ENCODE assay signal across 8 cellular contexts in the genomic region with DNA sequence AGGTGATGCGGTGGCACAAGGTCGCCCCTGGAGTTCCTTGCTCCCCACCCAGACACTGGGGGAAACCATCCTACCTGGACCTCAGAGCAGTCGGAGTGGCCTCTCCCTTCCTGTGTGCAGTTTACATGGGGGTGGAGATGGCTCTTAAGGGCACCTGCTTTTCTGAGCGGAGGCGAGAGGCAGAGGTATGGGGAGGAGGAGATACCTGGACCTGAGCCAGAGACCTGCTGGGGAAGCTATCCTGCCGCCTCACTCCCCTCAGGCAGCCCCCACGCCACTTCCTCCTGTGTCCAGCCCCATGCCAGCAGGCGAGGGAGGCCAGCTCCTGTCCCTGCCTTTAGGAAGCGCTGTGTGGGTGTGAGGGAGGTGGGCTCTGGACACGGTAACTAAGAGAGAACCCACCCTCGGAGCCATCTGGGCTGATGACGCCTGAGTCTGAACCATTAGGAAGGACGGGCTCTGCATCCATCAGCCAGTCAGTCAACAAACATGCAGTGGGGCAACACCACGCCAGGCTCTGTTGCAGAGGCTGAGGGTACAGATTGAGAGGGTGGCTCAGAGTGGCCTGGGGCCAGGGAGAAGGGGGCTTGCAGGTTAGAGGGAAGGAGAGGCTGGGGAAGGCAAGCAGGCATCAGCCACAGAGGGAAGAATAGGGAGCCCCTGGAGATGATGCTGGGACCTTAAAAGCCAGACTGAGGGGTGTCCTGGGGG. TPM values are rescaled to one million over a fixed set of nuclear protein-coding genes. Genes with fewer than 3 reads are reported as not detected.
DNase-seq lines count a peak whose midpoint lies in the region; ATAC-seq and TF ChIP-seq lines count a peak whose summit lies in the region.

No MANE protein-coding gene starts in this region.

- H3K27ac Mint-ChIP-seq in activated T-helper 1 cell treated with anti-CD3 and anti-CD28 coated beads, Interleukin-12 subunit alpha, Interleukin-12 subunit beta, Interleukin-2, Interleukin-4 antibody, amounts not matched to agents 30 ng/mL and 10 ng/mL and 1 ng/mL, durations not matched to agents 14 hours and 24 hours and 36 hours: peak overlapping the region; percentile 99

- H3K4me1 ChIP-seq in right cardiac atrium (ENCODE audit: control insufficient read depth, insufficient read depth, low read length): no peaks in the 10 kb centered on the region

- CTCF ChIA-PET in RWPE1 (lab: Yijun Ruan, JAX): no interaction called here

- H3K36me3 ChIP-seq in H7 (replicated peaks; ENCODE audit: control insufficient read depth, insufficient read depth, low read length): no peaks in the 10 kb centered on the region

- peaks cover 27% of the 10 kb centered on the region for H3K4me1 Mint-ChIP-seq in activated T-helper 1 cell treated with anti-CD3 and anti-CD28 coated beads, Interleukin-12 subunit alpha, Interleukin-12 subunit beta, Interleukin-2, Interleukin-4 antibody, amounts not matched to agents 30 ng/mL and 10 ng/mL and 1 ng/mL, durations not matched to agents 14 hours and 24 hours and 36 hours (ENCODE audit: low read depth)

- DNase-seq in Ammon's horn (ENCODE audit: low spot score): peak; percentile 57
- DNase-seq in H7: peak; percentile 29
- DNase-seq in NCI-H748 (lab: John Stamatoyannopoulos, UW; ENCODE audit: unreplicated experiment): peak; percentile 86
- DNase-seq in activated T-helper 1 cell treated with anti-CD3 and anti-CD28 coated beads, Interleukin-12 subunit alpha, Interleukin-12 subunit beta, Interleukin-2, Interleukin-4 antibody, amounts not matched to agents 30 ng/mL and 10 ng/mL and 1 ng/mL, durations not matched to agents 14 hours and 24 hours and 36 hours (ENCODE audit: low spot score): no peak
- peak; percentile 21 to 73 (median 68) for DNase-seq in right cardiac atrium
- DNase-seq in stimulated activated CD4-positive, alpha-beta T cell treated with anti-CD3 and anti-CD28 coated beads, Interleukin-4, amount 100 ng/mL, for 4 hours: peak; percentile 18 to 36
- no peak for DNase-seq in RWPE1 (ENCODE audit: low spot score)
- no peak for DNase-seq in HuH-7 (ENCODE audit: low spot score)

- H3K36me3 Mint-ChIP-seq in activated T-helper 1 cell treated with anti-CD3 and anti-CD28 coated beads, Interleukin-12 subunit alpha, Interleukin-12 subunit beta, Interleukin-2, Interleukin-4 antibody, amounts not matched to agents 30 ng/mL and 10 ng/mL and 1 ng/mL, durations not matched to agents 14 hours and 24 hours and 36 hours (ENCODE audit: low read depth): peaks cover 36% of the 10 kb centered on the region

- no peak for ATAC-seq in right cardiac atrium

- peaks cover 23% of the 10 kb centered on the region for H3K27me3 ChIP-seq in H7 (ENCODE audit: control insufficient read depth, insufficient read depth, low read length)
- H3K27me3 ChIP-seq in right cardiac atrium (ENCODE audit: control insufficient read depth, insufficient read depth): no peaks in the 10 kb centered on the region

- no peaks in the 10 kb centered on the region for H3K9me3 ChIP-seq in right cardiac atrium (ENCODE audit: control insufficient read depth, low read length)

- H3K4me3 ChIP-seq in H7 (ENCODE audit: insufficient read depth, low read depth, low read length) (no peak overlapping the region), right cardiac atrium (ENCODE audit: low read length) (peak overlapping the region; percentile 95)

- no peak for TF ChIP-seq CTCF in RWPE1 (conservative IDR thresholded peaks at IDR 0.05; ENCODE audit: low read depth)

- H3K9me3 Mint-ChIP-seq in activated T-helper 1 cell treated with anti-CD3 and anti-CD28 coated beads, Interleukin-12 subunit alpha, Interleukin-12 subunit beta, Interleukin-2, Interleukin-4 antibody, amounts not matched to agents 30 ng/mL and 10 ng/mL and 1 ng/mL, durations not matched to agents 14 hours and 24 hours and 36 hours: no peaks in the 10 kb centered on the region

- peak overlapping the region; percentile 14 for H3K27ac ChIP-seq in right cardiac atrium (ENCODE audit: low read length)
- H3K27ac ChIP-seq in RWPE1: no peak overlapping the region

- no peaks in the 10 kb centered on the region for H3K27me3 Mint-ChIP-seq in activated T-helper 1 cell treated with anti-CD3 and anti-CD28 coated beads, Interleukin-12 subunit alpha, Interleukin-12 subunit beta, Interleukin-2, Interleukin-4 antibody, amounts not matched to agents 30 ng/mL and 10 ng/mL and 1 ng/mL, durations not matched to agents 14 hours and 24 hours and 36 hours (ENCODE audit: insufficient read depth)

- POLR2A ChIA-PET in RWPE1 (lab: Yijun Ruan, JAX; ENCODE audit: low non-redundant PET): no interaction called here

- H3K4me3 Mint-ChIP-seq in activated T-helper 1 cell treated with anti-CD3 and anti-CD28 coated beads, Interleukin-12 subunit alpha, Interleukin-12 subunit beta, Interleukin-2, Interleukin-4 antibody, amounts not matched to agents 30 ng/mL and 10 ng/mL and 1 ng/mL, durations not matched to agents 14 hours and 24 hours and 36 hours: peak overlapping the region; percentile 100

- WGBS in right cardiac atrium: 39% methylated on average over 14 of the region's 14 CpGs

- intact Hi-C loops in activated T-helper 1 cell treated with anti-CD3 and anti-CD28 coated beads, Interleukin-12 subunit alpha, Interleukin-12 subunit beta, Interleukin-2, Interleukin-4 antibody, amounts not matched to agents 30 ng/mL and 10 ng/mL and 1 ng/mL, durations not matched to agents 14 hours and 24 hours and 36 hours (cut with micrococcal nuclease): no loop called here
- intact Hi-C loops in right cardiac atrium (cut with DNase I): no loop called here

RNA-seq across cellular contexts. Expression of a gene that starts 1.2 kb away (rescaled TPM):
- total RNA-seq in H7 (2014; rRNA removed; shearing (Covaris generic)): 5.8 and 5.9 TPM in 2 replicates
- total RNA-seq in activated T-helper 1 cell treated with anti-CD3 and anti-CD28 coated beads, Interleukin-12 subunit alpha, Interleukin-12 subunit beta, Interleukin-2, Interleukin-4 antibody, amounts not matched to agents 30 ng/mL and 10 ng/mL and 1 ng/mL, durations not matched to agents 14 hours and 24 hours and 36 hours: 816 and 819 TPM in 2 replicates
- total RNA-seq in right cardiac atrium: 10 to 100 TPM; 10.3 to 22.4 (median 14.6) TPM
- polyA plus RNA-seq in right cardiac atrium: 7.3 TPM

RNA-seq across cellular contexts. Expression of a gene that starts 8.9 kb away (rescaled TPM):
- total RNA-seq in H7 (2014; rRNA removed; shearing (Covaris generic)): 31.2 and 63.1 TPM in 2 replicates
- 312 and 329 TPM in 2 replicates for total RNA-seq in activated T-helper 1 cell treated with anti-CD3 and anti-CD28 coated beads, Interleukin-12 subunit alpha, Interleukin-12 subunit beta, Interleukin-2, Interleukin-4 antibody, amounts not matched to agents 30 ng/mL and 10 ng/mL and 1 ng/mL, durations not matched to agents 14 hours and 24 hours and 36 hours
- total RNA-seq in right cardiac atrium: 10 to 100 TPM; 75.2 to 89.6 (median 84.6) TPM
- 184 TPM for polyA plus RNA-seq in right cardiac atrium

RNA-seq across cellular contexts. Expression of a gene that starts 9.1 kb away (rescaled TPM):
- 81.0 and 83.6 TPM in 2 replicates for total RNA-seq in H7 (2014; rRNA removed; shearing (Covaris generic))
- 63.2 and 66.4 TPM in 2 replicates for total RNA-seq in activated T-helper 1 cell treated with anti-CD3 and anti-CD28 coated beads, Interleukin-12 subunit alpha, Interleukin-12 subunit beta, Interleukin-2, Interleukin-4 antibody, amounts not matched to agents 30 ng/mL and 10 ng/mL and 1 ng/mL, durations not matched to agents 14 hours and 24 hours and 36 hours
- total RNA-seq in right cardiac atrium: 10 to 100 TPM in 2 of 4 donors, 1 to 10 TPM in 2; 8.9 to 20.8 (median 13.9) TPM
- polyA plus RNA-seq in right cardiac atrium: 24.6 TPM

RNA-seq across cellular contexts. Expression of a gene that starts 14.5 kb away (rescaled TPM):
- 4.2 and 6.5 TPM in 2 replicates for total RNA-seq in H7 (2014; rRNA removed; shearing (Covaris generic))
- total RNA-seq in activated T-helper 1 cell treated with anti-CD3 and anti-CD28 coated beads, Interleukin-12 subunit alpha, Interleukin-12 subunit beta, Interleukin-2, Interleukin-4 antibody, amounts not matched to agents 30 ng/mL and 10 ng/mL and 1 ng/mL, durations not matched to agents 14 hours and 24 hours and 36 hours: 18.9 and 20.4 TPM in 2 replicates
- total RNA-seq in right cardiac atrium: 10 to 100 TPM in 3 of 4 donors, 1 to 10 TPM in 1; 9.6 to 14.0 (median 10.8) TPM
- polyA plus RNA-seq in right cardiac atrium: 10.0 TPM

Comparison
In these comparisons a context has a peak if more than half of its experiments do, and no peak if none do; other contexts are left out.
1. DNase-seq: peak in Ammon's horn (single experiment), H7 (single experiment), NCI-H748 (single experiment), right cardiac atrium (3 of 3) and stimulated activated CD4-positive, alpha-beta T cell treated with anti-CD3 and anti-CD28 coated beads, Interleukin-4, amount 100 ng/mL, for 4 hours (2 of 2); none in activated T-helper 1 cell treated with anti-CD3 and anti-CD28 coated beads, Interleukin-12 subunit alpha, Interleukin-12 subunit beta, Interleukin-2, Interleukin-4 antibody, amounts not matched to agents 30 ng/mL and 10 ng/mL and 1 ng/mL, durations not matched to agents 14 hours and 24 hours and 36 hours (single experiment), RWPE1 (single experiment) and HuH-7 (single experiment).
2. RNA of a gene that starts 1.2 kb away (total RNA-seq): 816 to 819 TPM in activated T-helper 1 cell treated with anti-CD3 and anti-CD28 coated beads, Interleukin-12 subunit alpha, Interleukin-12 subunit beta, Interleukin-2, Interleukin-4 antibody, amounts not matched to agents 30 ng/mL and 10 ng/mL and 1 ng/mL, durations not matched to agents 14 hours and 24 hours and 36 hours; 10.3 to 22.4 TPM in right cardiac atrium and 5.8 to 5.9 TPM in H7; every median in the first group is over 10 times any median in the second.